13 cellular contexts compared by ENCODE assay signal in genomic region chrX:49292400-49293362, GRCh38. TPM values are rescaled to one million over a fixed set of nuclear protein-coding genes. Genes with fewer than 3 reads are reported as not detected.
"Had no signal": no experiment of that assay in that cellular context is flagged by ENCODE, and none has a peak within 500 bp of the region (broad histone marks: within the 10 kb centered on the region; RNA-seq: fewer than 3 reads in every experiment).

No MANE protein-coding gene starts in this region.

- H3K4me3 ChIP-seq: cardiac muscle cell, coronary artery, gastrocnemius medialis, heart right ventricle, left lung, smooth muscle cell, transverse colon had no signal

- H3K9me3 ChIP-seq: gastrocnemius medialis, heart right ventricle, left lung, transverse colon had no signal

- H3K27ac Mint-ChIP-seq: natural killer cell, progenitor cell of endocrine pancreas had no signal

- H3K36me3 Mint-ChIP-seq: natural killer cell had no signal

- H3K27me3 ChIP-seq: cardiac muscle cell, gastrocnemius medialis, left lung, transverse colon had no signal

- H3K4me1 ChIP-seq: gastrocnemius medialis, left lung, transverse colon had no signal

- H3K9me3 Mint-ChIP-seq: natural killer cell had no signal

- H3K4me3 Mint-ChIP-seq: natural killer cell had no signal

- H3K27ac ChIP-seq: cardiac muscle cell, coronary artery, gastrocnemius medialis, heart right ventricle, left lung, transverse colon had no signal

- H3K36me3 ChIP-seq: cardiac muscle cell, gastrocnemius medialis, heart right ventricle, left lung, transverse colon had no signal

- H3K4me2 ChIP-seq: smooth muscle cell had no signal

RNA-seq across cellular contexts. Expression of gene GAGE10, which starts 10.8 kb away (rescaled TPM):
- total RNA-seq: activated CD8-positive, alpha-beta memory T cell treated with anti-CD3 and anti-CD28 coated beads for 36 hours; cardiac muscle cell; gastrocnemius medialis; heart right ventricle; left lung; mucosa of gallbladder; natural killer cell; progenitor cell of endocrine pancreas; smooth muscle cell; subcutaneous adipose tissue; transverse colon had no signal
- polyA plus RNA-seq: adipose tissue, cardiac muscle cell, heart right ventricle, smooth muscle cell had no signal

RNA-seq across cellular contexts. Expression of gene FOXP3, which starts 28.2 kb away (rescaled TPM):
- total RNA-seq: gastrocnemius medialis, smooth muscle cell, transverse colon had no signal
- polyA plus RNA-seq: smooth muscle cell had no signal

RNA-seq across cellular contexts. Expression of gene GAGE12J, which starts 29.2 kb away (rescaled TPM):
- total RNA-seq: activated CD8-positive, alpha-beta memory T cell treated with anti-CD3 and anti-CD28 coated beads for 36 hours; cardiac muscle cell; gastrocnemius medialis; heart right ventricle; left lung; mucosa of gallbladder; natural killer cell; progenitor cell of endocrine pancreas; smooth muscle cell; subcutaneous adipose tissue; transverse colon had no signal
- polyA plus RNA-seq: adipose tissue, cardiac muscle cell, heart right ventricle, smooth muscle cell had no signal

RNA-seq across cellular contexts. Expression of gene GAGE13, which starts 38.7 kb away (rescaled TPM):
- total RNA-seq: activated CD8-positive, alpha-beta memory T cell treated with anti-CD3 and anti-CD28 coated beads for 36 hours; cardiac muscle cell; gastrocnemius medialis; heart right ventricle; left lung; natural killer cell; progenitor cell of endocrine pancreas; smooth muscle cell; subcutaneous adipose tissue; transverse colon had no signal
- polyA plus RNA-seq: adipose tissue, heart right ventricle, smooth muscle cell had no signal
